1 cellular context compared by ENCODE assay signal in the genomic region with DNA sequence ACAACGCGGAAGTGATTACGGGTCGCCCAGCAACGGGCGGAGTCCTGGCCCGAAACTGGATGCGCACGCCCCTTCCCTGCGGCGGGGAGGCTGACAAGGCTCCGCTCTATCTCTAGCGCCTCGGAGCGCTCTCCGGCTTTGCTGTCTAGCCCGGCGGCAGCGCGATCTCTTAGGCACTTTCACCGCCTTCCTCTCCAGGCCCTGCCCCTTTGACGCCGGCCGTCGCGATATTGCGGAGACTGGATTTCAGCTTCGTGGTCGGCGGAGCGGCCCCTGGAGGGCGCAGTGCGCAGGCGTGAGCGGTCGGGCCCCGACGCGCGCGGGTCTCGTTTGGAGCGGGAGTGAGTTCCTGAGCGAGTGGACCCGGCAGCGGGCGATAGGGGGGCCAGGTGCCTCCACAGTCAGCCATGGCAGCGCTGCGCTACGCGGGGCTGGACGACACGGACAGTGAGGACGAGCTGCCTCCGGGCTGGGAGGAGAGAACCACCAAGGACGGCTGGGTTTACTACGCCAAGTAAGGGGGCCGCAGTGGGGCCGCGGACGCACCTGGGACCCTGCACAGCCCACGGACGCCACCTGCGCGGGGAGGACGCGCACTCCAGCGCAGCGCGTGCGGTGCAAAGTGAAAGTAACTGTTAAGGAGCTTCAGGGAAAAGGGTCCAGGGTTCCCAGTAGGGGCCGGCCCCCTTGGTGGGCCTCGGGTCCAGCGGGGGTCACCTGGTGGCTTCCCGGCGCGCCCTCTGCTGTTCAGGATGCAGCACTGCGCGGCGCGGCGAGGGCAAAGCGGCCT.
TF ChIP-seq lines count a peak whose summit lies in the region.

WWOX (plus strand) TSS at position 283 of the 790 bp plus-strand sequence.

TF ChIP-seq in HepG2, 621 proteins besides CTCF, POLR2A, EP300 and RAD21 (continued from another document and continues in another):
- TF ChIP-seq, protein P1, sequence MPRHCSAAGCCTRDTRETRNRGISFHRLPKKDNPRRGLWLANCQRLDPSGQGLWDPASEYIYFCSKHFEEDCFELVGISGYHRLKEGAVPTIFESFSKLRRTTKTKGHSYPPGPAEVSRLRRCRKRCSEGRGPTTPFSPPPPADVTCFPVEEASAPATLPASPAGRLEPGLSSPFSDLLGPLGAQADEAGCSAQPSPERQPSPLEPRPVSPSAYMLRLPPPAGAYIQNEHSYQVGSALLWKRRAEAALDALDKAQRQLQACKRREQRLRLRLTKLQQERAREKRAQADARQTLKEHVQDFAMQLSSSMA (CRISPR knock-in tag; IDR thresholded peaks at IDR 0.05), result peak; percentile 93; the same call in 1 of the 2 replicates
- TF ChIP-seq PLRG1 (conservative IDR thresholded peaks at IDR 0.05) (no peak), CHD2 (IDR thresholded peaks at IDR 0.05; ENCODE audit: low read depth, low read length) (peak; percentile 94), BRF2 (CRISPR knock-in tag; IDR thresholded peaks at IDR 0.05) (peak; percentile 74), JUND (CRISPR knock-in tag; IDR thresholded peaks at IDR 0.05) (no peak), ZNF292 (CRISPR knock-in tag; IDR thresholded peaks at IDR 0.05; ENCODE audit: borderline replicate concordance, low read depth) (peak; percentile 5; the same call in 1 of the 2 replicates), ZEB1 (IDR thresholded peaks at IDR 0.05; ENCODE audit: insufficient replicate concordance, low read depth) (peak; percentile 64), ZNF484 (CRISPR knock-in tag; IDR thresholded peaks at IDR 0.05; ENCODE audit: borderline replicate concordance, low read depth) (no peak; the same call in 1 of the 2 replicates), PLSCR1 (CRISPR knock-in tag; IDR thresholded peaks at IDR 0.05; ENCODE audit: borderline replicate concordance) (no peak), NCOA2 (CRISPR knock-in tag; IDR thresholded peaks at IDR 0.05) (peak; percentile 58), RBAK (CRISPR knock-in tag; IDR thresholded peaks at IDR 0.05) (peak; percentile 40; the same call in 1 of the 2 replicates), SMC3 (IDR thresholded peaks at IDR 0.05; ENCODE audit: low read length) (no peak), SYNCRIP (IDR thresholded peaks at IDR 0.05; ENCODE audit: insufficient read depth, low read depth, low read length) (no peak), ZNF878 (CRISPR knock-in tag; IDR thresholded peaks at IDR 0.05) (peak; percentile 83; the same call in 1 of the 2 replicates), ZNF33B (CRISPR knock-in tag; IDR thresholded peaks at IDR 0.05) (peak; percentile 96), NFYB (CRISPR knock-in tag; IDR thresholded peaks at IDR 0.05) (peak; percentile 39), SIX4 (CRISPR knock-in tag; IDR thresholded peaks at IDR 0.05) (peak; percentile 77), HMG20B (CRISPR knock-in tag; conservative IDR thresholded peaks at IDR 0.05) (peak; percentile 74; the same call in 1 of the 2 replicates), ZMYM4 (CRISPR knock-in tag; IDR thresholded peaks at IDR 0.05) (peak; percentile 92; the same call in 1 of the 2 replicates), JARID2 (CRISPR knock-in tag; IDR thresholded peaks at IDR 0.05; ENCODE audit: insufficient replicate concordance) (no peak), E2F5 (CRISPR knock-in tag; conservative IDR thresholded peaks at IDR 0.05) (peak; percentile 77), HOMEZ (CRISPR knock-in tag; IDR thresholded peaks at IDR 0.05; ENCODE audit: low read depth) (peak; percentile 48; the same call in 1 of the 2 replicates), GLI4 (CRISPR knock-in tag; IDR thresholded peaks at IDR 0.05; ENCODE audit: borderline replicate concordance) (peak; percentile 90; the same call in 1 of the 2 replicates), ZNF614 (CRISPR knock-in tag; IDR thresholded peaks at IDR 0.05; ENCODE audit: borderline replicate concordance) (peak; percentile 92; the same call in 1 of the 2 replicates), SP2 (CRISPR knock-in tag; IDR thresholded peaks at IDR 0.05) (peak; percentile 74), ZFAT (CRISPR knock-in tag; conservative IDR thresholded peaks at IDR 0.05) (peak; percentile 48; the same call in 1 of the 2 replicates), TAF1 (CRISPR knock-in tag; IDR thresholded peaks at IDR 0.05) (peak; percentile 89), FLYWCH1 (CRISPR knock-in tag; IDR thresholded peaks at IDR 0.05) (no peak), CREB1 (IDR thresholded peaks at IDR 0.05) (peak; percentile 85), CREB1 (CRISPR knock-in tag; IDR thresholded peaks at IDR 0.05) (peak; percentile 73), ZNF225 (CRISPR knock-in tag; IDR thresholded peaks at IDR 0.05) (peak; percentile 90; the same call in 1 of the 2 replicates), JUNB (CRISPR knock-in tag; IDR thresholded peaks at IDR 0.05; ENCODE audit: borderline replicate concordance) (no peak), NCOR1 (IDR thresholded peaks at IDR 0.05; ENCODE audit: borderline replicate concordance, low read length) (peak; percentile 59; the same call in 1 of the 2 replicates), JDP2 (CRISPR knock-in tag; IDR thresholded peaks at IDR 0.05; ENCODE audit: borderline replicate concordance) (no peak), ZNF382 (CRISPR knock-in tag; IDR thresholded peaks at IDR 0.05; ENCODE audit: borderline replicate concordance) (no peak), GTF2F1 (IDR thresholded peaks at IDR 0.05; ENCODE audit: low read length) (no peak), MAZ (IDR thresholded peaks at IDR 0.05; ENCODE audit: borderline replicate concordance, low read depth, low read length) (peak; percentile 62; the same call in 1 of the 2 replicates), MAZ (CRISPR knock-in tag; IDR thresholded peaks at IDR 0.05; ENCODE audit: low read depth) (peak; percentile 65), KLF6 (CRISPR knock-in tag; IDR thresholded peaks at IDR 0.05) (peak; percentile 92), SAP130 (CRISPR knock-in tag; IDR thresholded peaks at IDR 0.05; ENCODE audit: low read depth) (peak; percentile 97), TARDBP (CRISPR knock-in tag; IDR thresholded peaks at IDR 0.05) (peak; percentile 89), AGO1 (IDR thresholded peaks at IDR 0.05; ENCODE audit: low read depth, low read length, poor library complexity, severe bottlenecking) (peak; percentile 79)
- TF ChIP-seq, protein P2, sequence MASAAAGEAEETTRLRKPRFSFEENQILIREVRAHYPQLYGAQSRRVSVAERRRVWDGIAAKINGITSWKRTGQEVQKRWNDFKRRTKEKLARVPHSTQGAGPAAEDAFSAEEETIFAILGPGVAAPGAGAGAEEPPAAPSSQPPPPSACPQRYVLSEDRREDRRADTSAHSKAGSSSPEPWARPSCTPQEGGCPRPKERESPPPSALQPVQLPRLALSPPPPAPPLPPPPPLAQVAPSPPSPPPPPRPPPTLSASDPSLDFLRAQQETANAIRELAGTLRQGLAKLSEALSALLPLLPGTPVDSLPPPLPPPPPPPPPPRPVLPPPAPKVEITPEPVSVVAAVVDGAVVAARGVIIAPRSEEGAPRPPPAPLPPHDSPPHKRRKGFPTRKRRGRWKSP (CRISPR knock-in tag; IDR thresholded peaks at IDR 0.05), result peak; percentile 97
- TF ChIP-seq, protein P3, sequence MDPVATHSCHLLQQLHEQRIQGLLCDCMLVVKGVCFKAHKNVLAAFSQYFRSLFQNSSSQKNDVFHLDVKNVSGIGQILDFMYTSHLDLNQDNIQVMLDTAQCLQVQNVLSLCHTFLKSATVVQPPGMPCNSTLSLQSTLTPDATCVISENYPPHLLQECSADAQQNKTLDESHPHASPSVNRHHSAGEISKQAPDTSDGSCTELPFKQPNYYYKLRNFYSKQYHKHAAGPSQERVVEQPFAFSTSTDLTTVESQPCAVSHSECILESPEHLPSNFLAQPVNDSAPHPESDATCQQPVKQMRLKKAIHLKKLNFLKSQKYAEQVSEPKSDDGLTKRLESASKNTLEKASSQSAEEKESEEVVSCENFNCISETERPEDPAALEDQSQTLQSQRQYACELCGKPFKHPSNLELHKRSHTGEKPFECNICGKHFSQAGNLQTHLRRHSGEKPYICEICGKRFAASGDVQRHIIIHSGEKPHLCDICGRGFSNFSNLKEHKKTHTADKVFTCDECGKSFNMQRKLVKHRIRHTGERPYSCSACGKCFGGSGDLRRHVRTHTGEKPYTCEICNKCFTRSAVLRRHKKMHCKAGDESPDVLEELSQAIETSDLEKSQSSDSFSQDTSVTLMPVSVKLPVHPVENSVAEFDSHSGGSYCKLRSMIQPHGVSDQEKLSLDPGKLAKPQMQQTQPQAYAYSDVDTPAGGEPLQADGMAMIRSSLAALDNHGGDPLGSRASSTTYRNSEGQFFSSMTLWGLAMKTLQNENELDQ (CRISPR knock-in tag; IDR thresholded peaks at IDR 0.05; ENCODE audit: borderline replicate concordance), result peak; percentile 79; the same call in 1 of the 2 replicates
- TF ChIP-seq, protein P4, sequence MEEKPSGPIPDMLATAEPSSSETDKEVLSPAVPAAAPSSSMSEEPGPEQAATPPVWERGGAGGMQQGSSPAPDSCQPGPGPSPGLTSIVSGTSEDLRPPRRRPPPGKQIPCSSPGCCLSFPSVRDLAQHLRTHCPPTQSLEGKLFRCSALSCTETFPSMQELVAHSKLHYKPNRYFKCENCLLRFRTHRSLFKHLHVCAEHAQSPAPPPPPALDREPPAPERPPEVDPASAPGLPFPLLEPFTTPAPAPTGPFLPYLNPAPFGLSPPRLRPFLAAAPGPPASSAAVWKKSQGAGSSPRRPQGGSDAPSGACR (CRISPR knock-in tag; IDR thresholded peaks at IDR 0.05), result peak; percentile 94
- TF ChIP-seq, protein P5, sequence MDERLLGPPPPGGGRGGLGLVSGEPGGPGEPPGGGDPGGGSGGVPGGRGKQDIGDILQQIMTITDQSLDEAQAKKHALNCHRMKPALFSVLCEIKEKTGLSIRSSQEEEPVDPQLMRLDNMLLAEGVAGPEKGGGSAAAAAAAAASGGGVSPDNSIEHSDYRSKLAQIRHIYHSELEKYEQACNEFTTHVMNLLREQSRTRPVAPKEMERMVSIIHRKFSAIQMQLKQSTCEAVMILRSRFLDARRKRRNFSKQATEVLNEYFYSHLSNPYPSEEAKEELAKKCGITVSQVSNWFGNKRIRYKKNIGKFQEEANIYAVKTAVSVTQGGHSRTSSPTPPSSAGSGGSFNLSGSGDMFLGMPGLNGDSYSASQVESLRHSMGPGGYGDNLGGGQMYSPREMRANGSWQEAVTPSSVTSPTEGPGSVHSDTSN (CRISPR knock-in tag; IDR thresholded peaks at IDR 0.05), result no peak
- TF ChIP-seq, protein P6, sequence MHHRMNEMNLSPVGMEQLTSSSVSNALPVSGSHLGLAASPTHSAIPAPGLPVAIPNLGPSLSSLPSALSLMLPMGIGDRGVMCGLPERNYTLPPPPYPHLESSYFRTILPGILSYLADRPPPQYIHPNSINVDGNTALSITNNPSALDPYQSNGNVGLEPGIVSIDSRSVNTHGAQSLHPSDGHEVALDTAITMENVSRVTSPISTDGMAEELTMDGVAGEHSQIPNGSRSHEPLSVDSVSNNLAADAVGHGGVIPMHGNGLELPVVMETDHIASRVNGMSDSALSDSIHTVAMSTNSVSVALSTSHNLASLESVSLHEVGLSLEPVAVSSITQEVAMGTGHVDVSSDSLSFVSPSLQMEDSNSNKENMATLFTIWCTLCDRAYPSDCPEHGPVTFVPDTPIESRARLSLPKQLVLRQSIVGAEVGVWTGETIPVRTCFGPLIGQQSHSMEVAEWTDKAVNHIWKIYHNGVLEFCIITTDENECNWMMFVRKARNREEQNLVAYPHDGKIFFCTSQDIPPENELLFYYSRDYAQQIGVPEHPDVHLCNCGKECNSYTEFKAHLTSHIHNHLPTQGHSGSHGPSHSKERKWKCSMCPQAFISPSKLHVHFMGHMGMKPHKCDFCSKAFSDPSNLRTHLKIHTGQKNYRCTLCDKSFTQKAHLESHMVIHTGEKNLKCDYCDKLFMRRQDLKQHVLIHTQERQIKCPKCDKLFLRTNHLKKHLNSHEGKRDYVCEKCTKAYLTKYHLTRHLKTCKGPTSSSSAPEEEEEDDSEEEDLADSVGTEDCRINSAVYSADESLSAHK (CRISPR knock-in tag; IDR thresholded peaks at IDR 0.05; ENCODE audit: borderline replicate concordance), result no peak; the same call in 1 of the 2 replicates
- TF ChIP-seq, protein P7, sequence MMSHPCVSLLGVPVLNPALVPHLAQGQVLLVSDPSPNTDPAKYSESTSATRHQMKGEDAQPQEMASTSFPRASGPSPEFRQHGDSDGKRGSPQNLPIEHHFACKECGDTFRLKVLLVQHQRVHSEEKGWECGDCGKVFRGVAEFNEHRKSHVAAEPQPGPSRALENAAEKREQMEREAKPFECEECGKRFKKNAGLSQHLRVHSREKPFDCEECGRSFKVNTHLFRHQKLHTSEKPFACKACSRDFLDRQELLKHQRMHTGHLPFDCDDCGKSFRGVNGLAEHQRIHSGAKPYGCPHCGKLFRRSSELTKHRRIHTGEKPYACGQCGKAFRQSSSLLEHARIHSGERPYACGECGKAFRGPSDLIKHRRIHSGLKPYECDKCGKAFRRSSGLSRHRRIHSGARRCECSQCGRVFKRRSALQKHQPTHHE (CRISPR knock-in tag; IDR thresholded peaks at IDR 0.05; ENCODE audit: borderline replicate concordance), result peak; percentile 95; the same call in 1 of the 2 replicates
